19 cellular contexts compared by ENCODE assay signal in genomic region chr16:89166696-89167424, GRCh38. TPM values are rescaled to one million over a fixed set of nuclear protein-coding genes. Genes with fewer than 3 reads are reported as not detected.
A peak's percentile ranks its signal among the peaks of the same experiment; 100 is the strongest.
DNase-seq lines count a peak whose midpoint lies in the region; ATAC-seq, FAIRE-seq and TF ChIP-seq lines count a peak whose summit lies in the region.
"Had no signal": no experiment of that assay in that cellular context is flagged by ENCODE, and none has a peak within 500 bp of the region (broad histone marks: within the 10 kb centered on the region; RNA-seq: fewer than 3 reads in every experiment).

No MANE protein-coding gene starts in this region.

- 0 out of 2 replicates have a peak, but pooled peaks cover 2% of the 10 kb centered on the region for H3F3A ChIP-seq in DOHH2 (ENCODE audit: control insufficient read depth, insufficient read depth)

- H3K4me3 ChIP-seq in DOHH2 (ENCODE audit: low read length) (peak overlapping the region; percentile 47; the same call in 1 of the 2 replicates), NB4 (ENCODE audit: low read depth, low read length) (no peak overlapping the region), epithelial cell of proximal tubule (ENCODE audit: low read depth, low read length) (peak overlapping the region; percentile 11), neuronal stem cell (ENCODE audit: low read length in 2 of 2) (no peak overlapping the region)
- H3K4me3 ChIP-seq: adrenal gland, heart left ventricle, suprapubic skin had no signal

- peak overlapping the region; percentile 78 for H3K9ac ChIP-seq in neuronal stem cell (ENCODE audit: low read depth, low read length, poor library complexity)

- H2BK12ac ChIP-seq in neuronal stem cell (ENCODE audit: low read length): peak overlapping the region; percentile 97

- H3K4me1 Mint-ChIP-seq in activated T-cell treated with anti-CD3 and anti-CD28 coated beads, Interleukin-2, amount 50 U/mL, for 72 hours (ENCODE audit: low read depth): peaks cover 8% of the 10 kb centered on the region

- peak; percentile 40 for DNase-seq in NB4 (ENCODE audit: low read depth)
- no peak for DNase-seq in epithelial cell of proximal tubule (ENCODE audit: low read depth)
- DNase-seq in neuronal stem cell (ENCODE audit: low spot score): no peak
- no peak for DNase-seq in D721Med (ENCODE audit: insufficient read length, low spot score)
- no peak for DNase-seq in retina
- no peak for DNase-seq in activated T-cell treated with anti-CD3 and anti-CD28 coated beads, Interleukin-2, amount 50 U/mL, for 72 hours

- H2AFZ ChIP-seq in neuronal stem cell (ENCODE audit: low read length): peak overlapping the region; percentile 85

- peak overlapping the region; percentile 92 for H2AK5ac ChIP-seq in neuronal stem cell (ENCODE audit: low read depth, low read length)

- H3K14ac ChIP-seq in neuronal stem cell (ENCODE audit: low read length): peak overlapping the region; percentile 26

- TF ChIP-seq POLR2A in NB4 (IDR thresholded peaks at IDR 0.05; ENCODE audit: extremely low read depth, insufficient read length): no peak

- H3K4ac ChIP-seq in neuronal stem cell (ENCODE audit: low read length): peak overlapping the region; percentile 77

- peak overlapping the region; percentile 96 for H3K18ac ChIP-seq in neuronal stem cell (ENCODE audit: low read length)

- H3K27ac ChIP-seq in DOHH2 (ENCODE audit: low read depth, low read length) (no peak overlapping the region), neuronal stem cell (replicated peaks; ENCODE audit: low read length) (no peak overlapping the region)
- H3K27ac ChIP-seq: adrenal gland, heart left ventricle, neutrophil, suprapubic skin had no signal

- no peak overlapping the region for H3K27ac Mint-ChIP-seq in activated T-cell treated with anti-CD3 and anti-CD28 coated beads, Interleukin-2, amount 50 U/mL, for 72 hours
- H3K27ac Mint-ChIP-seq: activated T-helper 2 cell treated with anti-CD3 and anti-CD28 coated beads, Interferon-gamma antibody, Interleukin-2, Interleukin-4, amounts not matched to agents 10 μg/mL and 5 μg/mL and 100 μg/mL, durations not matched to agents 14 hours and 24 hours and 36 hours; mesothelial cell of epicardium had no signal

- no peak for ATAC-seq in GM21515 (IDR thresholded peaks at IDR 0.05; ENCODE audit: unreplicated experiment)
- no peak for ATAC-seq in activated T-cell treated with anti-CD3 and anti-CD28 coated beads, Interleukin-2, amount 50 U/mL, for 72 hours (replicated peaks in 1 of 2)

- H3K36me3 ChIP-seq in DOHH2 (ENCODE audit: control insufficient read depth, low read length): no peaks in the 10 kb centered on the region
- no peaks in the 10 kb centered on the region for H3K36me3 ChIP-seq in neuronal stem cell (replicated peaks in 1 of 2; ENCODE audit: control insufficient read depth in 2 of 2, insufficient read depth in 2 of 2, low read length in 2 of 2)
- H3K36me3 ChIP-seq: adrenal gland, heart left ventricle, neutrophil, suprapubic skin had no signal

- TF ChIP-seq CTCF in DOHH2 (IDR thresholded peaks at IDR 0.05; ENCODE audit: low read depth, low read length, poor library complexity, severe bottlenecking) (no peak), NB4 (IDR thresholded peaks at IDR 0.05; ENCODE audit: low read depth, low read length) (no peak), epithelial cell of proximal tubule (conservative IDR thresholded peaks at IDR 0.05; ENCODE audit: low read depth, low read length) (no peak), D721Med (IDR thresholded peaks at IDR 0.05; ENCODE audit: insufficient read depth, missing control alignments) (no peak)

- no peaks in the 10 kb centered on the region for H3K79me1 ChIP-seq in neuronal stem cell (ENCODE audit: low read depth, low read length)

- no peak overlapping the region for H3K4me3 Mint-ChIP-seq in activated T-cell treated with anti-CD3 and anti-CD28 coated beads, Interleukin-2, amount 50 U/mL, for 72 hours
- H3K4me3 Mint-ChIP-seq: mesothelial cell of epicardium had no signal

- H3K9me2 ChIP-seq in DOHH2 (replicated peaks; ENCODE audit: control insufficient read depth, low read length): no peaks in the 10 kb centered on the region

- no peaks in the 10 kb centered on the region for H4K20me1 ChIP-seq in DOHH2 (ENCODE audit: control insufficient read depth, insufficient read depth, low read depth, low read length)

- no peak for FAIRE-seq in D721Med (lab: Jason Lieb, UNC)
- FAIRE-seq: H54, keratinocyte had no signal

- H3K79me2 ChIP-seq in DOHH2 (ENCODE audit: control insufficient read depth, low read length): no peaks in the 10 kb centered on the region

- peak overlapping the region; percentile 45 for H2BK5ac ChIP-seq in neuronal stem cell (ENCODE audit: low read length)

- peaks cover 7% of the 10 kb centered on the region for H3K27me3 Mint-ChIP-seq in activated T-cell treated with anti-CD3 and anti-CD28 coated beads, Interleukin-2, amount 50 U/mL, for 72 hours (ENCODE audit: low read depth)

- H3K27me3 ChIP-seq in DOHH2 (ENCODE audit: control insufficient read depth, low read length): peaks cover 15% of the 10 kb centered on the region
- peaks cover 2 to 36% (median 16%) of the 10 kb centered on the region in 3 experiments for H3K27me3 ChIP-seq in neuronal stem cell (ENCODE audit: control insufficient read depth in 3 of 3, insufficient read depth in 3 of 3, low read depth in 1 of 3, low read length in 3 of 3)

- H4K8ac ChIP-seq in neuronal stem cell (ENCODE audit: low read depth, low read length): peak overlapping the region; percentile 98

- H3K36me3 Mint-ChIP-seq in activated T-cell treated with anti-CD3 and anti-CD28 coated beads, Interleukin-2, amount 50 U/mL, for 72 hours (ENCODE audit: insufficient read depth in 2 of 2): no peaks in the 10 kb centered on the region
- H3K36me3 Mint-ChIP-seq: mesothelial cell of epicardium had no signal

- H3K23ac ChIP-seq in neuronal stem cell (ENCODE audit: low read depth, low read length, poor library complexity): peak overlapping the region; percentile 60

- no CpG with 5 or more reads among the region's 18 CpGs for WGBS in neuronal stem cell (ENCODE audit: extremely low coverage in 2 of 2, insufficient read length in 2 of 2, insufficient replicate concordance in 1 of 2), 2 donors

- peaks cover 49% of the 10 kb centered on the region for H3K4me1 ChIP-seq in DOHH2 (ENCODE audit: control insufficient read depth, low read length)
- peaks cover 17 to 22% of the 10 kb centered on the region in 2 donors for H3K4me1 ChIP-seq in neuronal stem cell (ENCODE audit: control insufficient read depth in 2 of 2, insufficient read depth in 1 of 2, low read depth in 1 of 2, low read length in 2 of 2)

- no peaks in the 10 kb centered on the region for H3K9me3 Mint-ChIP-seq in activated T-cell treated with anti-CD3 and anti-CD28 coated beads, Interleukin-2, amount 50 U/mL, for 72 hours
- H3K9me3 Mint-ChIP-seq: activated T-helper 2 cell treated with anti-CD3 and anti-CD28 coated beads, Interferon-gamma antibody, Interleukin-2, Interleukin-4, amounts not matched to agents 10 μg/mL and 5 μg/mL and 100 μg/mL, durations not matched to agents 14 hours and 24 hours and 36 hours; mesothelial cell of epicardium had no signal

- peak overlapping the region; percentile 68 for H4K91ac ChIP-seq in neuronal stem cell (ENCODE audit: low read depth, low read length, poor library complexity)

- H2BK15ac ChIP-seq in neuronal stem cell (ENCODE audit: low read length): peak overlapping the region; percentile 68

- H3K4me2 ChIP-seq in DOHH2 (ENCODE audit: low read length): peak overlapping the region; percentile 69
- H3K4me2 ChIP-seq in neuronal stem cell (ENCODE audit: insufficient read depth, low read length, poor library complexity, severe bottlenecking): no peak overlapping the region

- H3K9me3 ChIP-seq in DOHH2 (ENCODE audit: control insufficient read depth, insufficient read depth, low read length) (no peaks in the 10 kb centered on the region), neuronal stem cell (replicated peaks in 1 of 2; ENCODE audit: control insufficient read depth in 2 of 2, insufficient read depth in 1 of 2, low read depth in 1 of 2, low read length in 2 of 2) (peaks cover 0 to 3% of the 10 kb centered on the region in 2 donors)
- H3K9me3 ChIP-seq: adrenal gland, heart left ventricle, neutrophil, suprapubic skin had no signal

- H2BK120ac ChIP-seq in neuronal stem cell (ENCODE audit: low read depth, low read length): peak overlapping the region; percentile 35

RNA-seq across cellular contexts. Expression of gene CDH15, which starts 4.7 kb away (rescaled TPM):
- not detected in 2 replicates for total RNA-seq in epithelial cell of proximal tubule
- 0.03 TPM for polyA plus RNA-seq in neuronal stem cell (2013, experiment 1 of 2)
- 0.03 TPM for polyA plus RNA-seq in neuronal stem cell (2013, experiment 2 of 2)
- not detected for total RNA-seq in activated T-cell treated with anti-CD3 and anti-CD28 coated beads, Interleukin-2, amount 50 U/mL, for 72 hours
- total RNA-seq: activated CD8-positive, alpha-beta memory T cell treated with anti-CD3 and anti-CD28 coated beads for 36 hours; activated T-helper 2 cell treated with anti-CD3 and anti-CD28 coated beads, Interferon-gamma antibody, Interleukin-2, Interleukin-4, amounts not matched to agents 10 μg/mL and 5 μg/mL and 100 μg/mL, durations not matched to agents 14 hours and 24 hours and 36 hours; Calu3 had no signal
- polyA plus RNA-seq: keratinocyte had no signal

RNA-seq across cellular contexts. Expression of gene SLC22A31, which starts 33.5 kb away (rescaled TPM):
- not detected in 2 replicates for total RNA-seq in epithelial cell of proximal tubule
- polyA plus RNA-seq in neuronal stem cell (2013, experiment 1 of 2): 0.67 TPM
- polyA plus RNA-seq in neuronal stem cell (2013, experiment 2 of 2): 0.97 TPM
- total RNA-seq in activated T-cell treated with anti-CD3 and anti-CD28 coated beads, Interleukin-2, amount 50 U/mL, for 72 hours: 1 to 10 TPM; 1.3 to 1.6 TPM
- total RNA-seq: activated CD8-positive, alpha-beta memory T cell treated with anti-CD3 and anti-CD28 coated beads for 36 hours; cardiac septum; heart left ventricle had no signal
- polyA plus RNA-seq: keratinocyte had no signal

RNA-seq across cellular contexts. Expression of gene ZNF778, which starts 50.6 kb away (rescaled TPM):
- total RNA-seq in epithelial cell of proximal tubule: 3.7 and 6.2 TPM in 2 replicates
- polyA plus RNA-seq in neuronal stem cell (2013, experiment 1 of 2): 7.7 TPM
- 8.7 TPM for polyA plus RNA-seq in neuronal stem cell (2013, experiment 2 of 2)
- 10 to 100 TPM in 1 of 2 donors, 1 to 10 TPM in 1; 7.2 to 10.9 TPM for total RNA-seq in activated T-cell treated with anti-CD3 and anti-CD28 coated beads, Interleukin-2, amount 50 U/mL, for 72 hours

Comparison
In these comparisons a context has a peak if more than half of its experiments do, and no peak if none do; other contexts are left out.
1. H3K4me3 ChIP-seq: peak in DOHH2 (single experiment) and epithelial cell of proximal tubule (single experiment); none in NB4 (single experiment) and neuronal stem cell (0 of 2).